8 cellular contexts compared by ENCODE assay signal in the genomic region with DNA sequence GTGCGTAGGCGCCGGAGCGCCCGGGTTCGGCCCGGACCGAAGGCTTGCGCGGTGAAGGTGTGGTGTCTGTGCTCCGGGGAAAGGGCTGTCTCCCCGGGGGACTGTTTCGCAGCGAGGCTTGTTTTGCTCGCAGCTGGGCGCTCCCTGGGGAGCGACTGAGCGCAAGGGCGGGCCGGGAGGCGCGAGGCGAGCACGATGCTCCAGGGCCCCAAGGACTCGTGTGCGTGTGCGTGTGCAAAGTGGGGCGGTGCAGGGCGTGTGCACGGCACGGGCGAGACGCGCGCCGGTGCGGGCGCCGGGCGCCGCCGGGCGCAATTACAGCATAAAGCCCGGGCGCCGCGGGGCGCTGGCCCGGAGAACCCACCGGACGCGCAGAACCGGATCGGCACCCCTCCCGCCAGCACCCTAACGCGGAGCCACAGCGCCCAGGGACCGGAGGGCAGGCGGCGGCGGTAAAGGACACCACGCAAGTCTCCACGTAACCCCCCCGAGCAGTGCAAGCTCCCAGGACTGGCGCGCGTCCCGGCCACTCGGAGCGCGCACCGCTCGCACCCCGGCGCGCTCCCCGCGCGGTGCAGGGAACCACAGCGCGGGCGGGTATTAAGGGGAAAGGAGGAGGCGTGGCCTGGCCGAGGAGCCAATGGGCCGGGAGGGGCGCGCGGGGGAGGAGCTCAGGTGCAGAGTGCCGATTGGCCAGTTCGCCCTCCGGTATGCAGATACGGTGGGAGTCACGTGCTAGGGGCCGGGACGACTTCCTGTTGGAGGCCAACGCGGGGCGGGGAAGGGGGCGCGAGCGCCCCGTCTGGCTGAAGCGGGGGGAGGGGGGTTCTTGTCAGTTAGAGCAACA. TPM values are rescaled to one million over a fixed set of nuclear protein-coding genes. Genes with fewer than 3 reads are reported as not detected.
DNase-seq lines count a peak whose midpoint lies in the region; FAIRE-seq and TF ChIP-seq lines count a peak whose summit lies in the region.

A gene with protein sequence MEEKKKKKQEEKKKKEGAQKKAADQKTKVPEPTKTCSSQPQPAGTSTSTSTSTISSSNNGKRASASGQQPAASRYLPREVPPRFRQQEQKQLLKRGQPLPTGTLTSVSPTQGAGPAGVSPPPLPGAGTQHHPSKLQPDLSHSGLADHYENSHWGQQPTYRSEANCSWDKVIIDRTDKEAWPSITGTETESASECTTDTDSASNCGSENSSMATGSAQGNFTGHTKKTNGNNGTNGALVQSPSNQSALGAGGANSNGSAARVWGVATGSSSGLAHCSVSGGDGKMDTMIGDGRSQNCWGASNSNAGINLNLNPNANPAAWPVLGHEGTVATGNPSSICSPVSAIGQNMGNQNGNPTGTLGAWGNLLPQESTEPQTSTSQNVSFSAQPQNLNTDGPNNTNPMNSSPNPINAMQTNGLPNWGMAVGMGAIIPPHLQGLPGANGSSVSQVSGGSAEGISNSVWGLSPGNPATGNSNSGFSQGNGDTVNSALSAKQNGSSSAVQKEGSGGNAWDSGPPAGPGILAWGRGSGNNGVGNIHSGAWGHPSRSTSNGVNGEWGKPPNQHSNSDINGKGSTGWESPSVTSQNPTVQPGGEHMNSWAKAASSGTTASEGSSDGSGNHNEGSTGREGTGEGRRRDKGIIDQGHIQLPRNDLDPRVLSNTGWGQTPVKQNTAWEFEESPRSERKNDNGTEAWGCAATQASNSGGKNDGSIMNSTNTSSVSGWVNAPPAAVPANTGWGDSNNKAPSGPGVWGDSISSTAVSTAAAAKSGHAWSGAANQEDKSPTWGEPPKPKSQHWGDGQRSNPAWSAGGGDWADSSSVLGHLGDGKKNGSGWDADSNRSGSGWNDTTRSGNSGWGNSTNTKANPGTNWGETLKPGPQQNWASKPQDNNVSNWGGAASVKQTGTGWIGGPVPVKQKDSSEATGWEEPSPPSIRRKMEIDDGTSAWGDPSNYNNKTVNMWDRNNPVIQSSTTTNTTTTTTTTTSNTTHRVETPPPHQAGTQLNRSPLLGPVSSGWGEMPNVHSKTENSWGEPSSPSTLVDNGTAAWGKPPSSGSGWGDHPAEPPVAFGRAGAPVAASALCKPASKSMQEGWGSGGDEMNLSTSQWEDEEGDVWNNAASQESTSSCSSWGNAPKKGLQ (N-terminal part only) (plus strand): TSS at position 835 of the 847 bp plus-strand sequence. CDS start 45,504 bp downstream, outside the sequence.

- H3K4me1 Mint-ChIP-seq in nephron progenitor cell, result peaks cover 42% of the 10 kb centered on the region
- peaks cover 49% of the 10 kb centered on the region for H3K4me1 Mint-ChIP-seq in stimulated activated naive CD8-positive, alpha-beta T cell treated with anti-CD3 and anti-CD28 coated beads, Interleukin-15, Interleukin-2, amounts not matched to agents 100 ng/mL and 50 ng/mL, for 24 hours (ENCODE audit: low read depth)

- peak; percentile 99 for DNase-seq in ELR (ENCODE audit: low read depth)
- peak; percentile 99 for DNase-seq in H54 (ENCODE audit: insufficient read length, low spot score)
- DNase-seq in MG63, result peak; percentile 99
- DNase-seq in SIG-M5 (lab: John Stamatoyannopoulos, UW), result peak; percentile 91
- DNase-seq in activated gamma-delta T cell (lab: John Stamatoyannopoulos, UW), result peak; percentile 98
- DNase-seq in fibroblast of the conjunctiva (ENCODE audit: low read depth), result peak; percentile 98
- peak; percentile 99 for DNase-seq in nephron progenitor cell

- H3K9me3 Mint-ChIP-seq in nephron progenitor cell, result no peaks in the 10 kb centered on the region
- H3K9me3 Mint-ChIP-seq in stimulated activated naive CD8-positive, alpha-beta T cell treated with anti-CD3 and anti-CD28 coated beads, Interleukin-15, Interleukin-2, amounts not matched to agents 100 ng/mL and 50 ng/mL, for 24 hours, result no peaks in the 10 kb centered on the region

- peaks cover 50% of the 10 kb centered on the region for H3K27me3 ChIP-seq in MG63

- no peak for TF ChIP-seq CTCF in nephron progenitor cell (IDR thresholded peaks at IDR 0.05)

- no peaks in the 10 kb centered on the region for H3K36me3 ChIP-seq in MG63

- peak within 1 kb of the TSS; percentile 54 for H3K4me3 ChIP-seq in MG63

- peaks cover 58% of the 10 kb centered on the region for H3K27me3 Mint-ChIP-seq in nephron progenitor cell (ENCODE audit: low read depth, poor library complexity)
- H3K27me3 Mint-ChIP-seq in stimulated activated naive CD8-positive, alpha-beta T cell treated with anti-CD3 and anti-CD28 coated beads, Interleukin-15, Interleukin-2, amounts not matched to agents 100 ng/mL and 50 ng/mL, for 24 hours, result peaks cover 9% of the 10 kb centered on the region

- H3K9me3 ChIP-seq in MG63, result no peaks in the 10 kb centered on the region

- no peaks in the 10 kb centered on the region for H3K36me3 Mint-ChIP-seq in nephron progenitor cell (ENCODE audit: low read depth)
- no peaks in the 10 kb centered on the region for H3K36me3 Mint-ChIP-seq in stimulated activated naive CD8-positive, alpha-beta T cell treated with anti-CD3 and anti-CD28 coated beads, Interleukin-15, Interleukin-2, amounts not matched to agents 100 ng/mL and 50 ng/mL, for 24 hours (ENCODE audit: low read depth)

- FAIRE-seq in H54 (lab: Jason Lieb, UNC), result no peak

- peak within 1 kb of the TSS; percentile 97 for H3K4me3 Mint-ChIP-seq in nephron progenitor cell
- H3K4me3 Mint-ChIP-seq in stimulated activated naive CD8-positive, alpha-beta T cell treated with anti-CD3 and anti-CD28 coated beads, Interleukin-15, Interleukin-2, amounts not matched to agents 100 ng/mL and 50 ng/mL, for 24 hours, result peak within 1 kb of the TSS; percentile 95

- TF ChIP-seq POLR2A in H54 (IDR thresholded peaks at IDR 0.05; ENCODE audit: low read depth, low read length), result peak; percentile 100

- peak within 1 kb of the TSS; percentile 36 for H3K27ac Mint-ChIP-seq in nephron progenitor cell
- peak within 1 kb of the TSS; percentile 90 for H3K27ac Mint-ChIP-seq in stimulated activated naive CD8-positive, alpha-beta T cell treated with anti-CD3 and anti-CD28 coated beads, Interleukin-15, Interleukin-2, amounts not matched to agents 100 ng/mL and 50 ng/mL, for 24 hours

RNA-seq across cellular contexts. Expression of the gene that starts here (rescaled TPM):
- 3.2 and 4.5 TPM in 2 replicates for total RNA-seq in MG63 (2014; rRNA removed; shearing (Covaris generic); ENCODE audit: low replicate concordance)

Comparison
In these comparisons a context has a peak if more than half of its experiments do, and no peak if none do; other contexts are left out.
1. Peak in every context shown above with its lines: DNase-seq and H3K4me3 ChIP-seq.